Comparison of ENCODE assay signal across 10 cellular contexts in genomic region chr1:1360511-1361169, GRCh38. TPM values are rescaled to one million over a fixed set of nuclear protein-coding genes. Genes with fewer than 3 reads are reported as not detected.
A peak's percentile ranks its signal among the peaks of the same experiment; 100 is the strongest.
DNase-seq lines count a peak whose midpoint lies in the region; ATAC-seq, FAIRE-seq and TF ChIP-seq lines count a peak whose summit lies in the region.
"Had no signal": no experiment of that assay in that cellular context is flagged by ENCODE, and none has a peak within 500 bp of the region (broad histone marks: within the 10 kb centered on the region; RNA-seq: fewer than 3 reads in every experiment).

No MANE protein-coding gene starts in this region.

- 67% methylated on average over 17 of the region's 20 CpGs for WGBS in A549 (ENCODE audit: missing lambda C conversion rate)
- 71% methylated on average over 18 of the region's 20 CpGs for WGBS in esophagus muscularis mucosa

- TF ChIP-seq POLR2A in A549 (IDR thresholded peaks at IDR 0.05; ENCODE audit: low read length), result no peak
- TF ChIP-seq POLR2A in esophagus muscularis mucosa (IDR thresholded peaks at IDR 0.05; ENCODE audit: low read depth), result no peak

- H3K36me3 ChIP-seq in esophagus muscularis mucosa, result no peaks in the 10 kb centered on the region
- H3K36me3 ChIP-seq: BLaER1 had no signal

- ATAC-seq in A549, result peak; percentile 48 to 66; a peak in 5 of 6 replicates
- no peak for ATAC-seq in GM21390 (IDR thresholded peaks at IDR 0.05; ENCODE audit: unreplicated experiment)
- ATAC-seq in HG03039 (IDR thresholded peaks at IDR 0.05; ENCODE audit: unreplicated experiment), result no peak

- H3K9me3 ChIP-seq in A549 (no peaks in the 10 kb centered on the region), esophagus muscularis mucosa (no peaks in the 10 kb centered on the region)

- TF ChIP-seq CTCF in A549 (IDR thresholded peaks at IDR 0.05) (no peak), esophagus muscularis mucosa (IDR thresholded peaks at IDR 0.05) (no peak)

- FAIRE-seq in A549 (lab: Jason Lieb, UNC), result no peak

- DNase-seq in A549 (ENCODE audit: low read depth in 1 of 2, low spot score in 1 of 2) (peak in 1 of 2 experiments; percentile 41), esophagus muscularis mucosa (ENCODE audit: extremely low spot score) (no peak), myocyte (ENCODE audit: low read depth) (peak; percentile 99)
- no peak for DNase-seq in central memory CD4-positive, alpha-beta T cell
- no peak for DNase-seq in activated naive CD4-positive, alpha-beta T cell (lab: John Stamatoyannopoulos, UW)
- DNase-seq: SHP77 treated with DMSO at 0.1 percent for 48 hours had no signal

- H3K27me3 ChIP-seq in esophagus muscularis mucosa, result peaks cover 0 to 44% (median 7%) of the 10 kb centered on the region in 4 donors
- H3K27me3 ChIP-seq: BLaER1 had no signal

- H3K4me1 ChIP-seq in A549, result peaks cover 19% of the 10 kb centered on the region; the same call in 2 of the 3 replicates
- H3K4me1 ChIP-seq in esophagus muscularis mucosa, result peaks cover 12 to 67% (median 63%) of the 10 kb centered on the region in 4 donors

- CTCF ChIA-PET in A549 (lab: Yijun Ruan, JAX), result interaction anchor here (2.4 kb wide), 1 partner anchor 11 kb away, joined by 17 read pairs; no protein-coding TSS in a partner anchor

- H3K4me3 ChIP-seq in A549, result no peak overlapping the region
- H3K4me3 ChIP-seq in esophagus muscularis mucosa, result no peak overlapping the region
- H3K4me3 ChIP-seq: BLaER1 had no signal

- no peak for TF ChIP-seq RAD21 in A549 (conservative IDR thresholded peaks at IDR 0.05 in 1 of 2, IDR thresholded peaks at IDR 0.05 in 1 of 2)

- POLR2A ChIA-PET in A549 (lab: Yijun Ruan, JAX), result no interaction called here

- intact Hi-C loops in esophagus muscularis mucosa (cut with DNase I), result no loop called here

- TF ChIP-seq EP300 in A549 (IDR thresholded peaks at IDR 0.05), result no peak
- no peak for TF ChIP-seq EP300 in esophagus muscularis mucosa (IDR thresholded peaks at IDR 0.05)

- peak overlapping the region in 1 of 2 experiments; percentile 81; a peak in 3 of 6 replicates for H3K27ac ChIP-seq in A549
- H3K27ac ChIP-seq in esophagus muscularis mucosa (replicated peaks in 1 of 4), result peak overlapping the region; percentile 81 to 88 (median 84)
- H3K27ac ChIP-seq: BLaER1 had no signal

- peak overlapping the region; percentile 25; the same call in 1 of the 3 replicates for H3K4me2 ChIP-seq in A549

TF ChIP-seq in A549, 52 proteins besides CTCF, POLR2A, EP300 and RAD21:
- TF ChIP-seq FOSL2 (IDR thresholded peaks at IDR 0.05) (no peak), FOSL2 (CRISPR knock-in tag; IDR thresholded peaks at IDR 0.05) (no peak; the same call in 1 of the 2 replicates)

TF ChIP-seq in PFSK-1, 5 proteins besides CTCF, POLR2A, EP300 and RAD21:
- TF ChIP-seq FOXP2 (optimal IDR thresholded peaks at IDR 0.05; ENCODE audit: borderline replicate concordance, extremely low read depth, extremely low read length, insufficient read depth) (no peak), TAF1 (IDR thresholded peaks at IDR 0.05; ENCODE audit: borderline replicate concordance, insufficient read depth, low read length) (0 out of 2 replicates have a peak, but pooled peaks have one; percentile 17)

RNA-seq across cellular contexts. Expression of gene MXRA8, which starts 2.3 kb away (rescaled TPM):
- 0.07 and 0.12 TPM in 2 replicates for polyA plus RNA-seq in A549 (2011; rRNA removed)
- polyA plus RNA-seq in A549 (2012; cell fraction: cytosol; rRNA removed), result 0.15 and 0.21 TPM in 2 replicates
- polyA plus RNA-seq in A549 (2012; cell fraction: nucleus; rRNA removed), result 0.50 and 0.70 TPM in 2 replicates
- polyA plus RNA-seq in A549 (2017; fragmentation: RNase III; extraction: RNeasy Plus Mini Kit Qiagen cat#74134 plus additional on column Dnase treatment), result 0.09 to 0.22 TPM (median 0.13 TPM) in 3 replicates
- polyA minus RNA-seq in A549 (2011; rRNA and poly(A)+ RNA removed), result 0.19 TPM in 1 of 2 replicates, not detected in the other
- polyA plus RNA-seq in PFSK-1 (2012; ENCODE audit: insufficient read length, low read depth), result 218 TPM
- 100 to 1,000 TPM in 2 of 4 donors, 10 to 100 TPM in 2; 68.5 to 129 (median 87.2) TPM for total RNA-seq in esophagus muscularis mucosa
- total RNA-seq in myocyte, result 224 and 252 TPM in 2 replicates
- polyA plus RNA-seq in myocyte (2012), result 360 TPM

RNA-seq across cellular contexts. Expression of gene DVL1, which starts 11.4 kb away (rescaled TPM):
- 11.3 and 12.1 TPM in 2 replicates for polyA plus RNA-seq in A549 (2011; rRNA removed)
- 32.0 and 46.1 TPM in 2 replicates for polyA plus RNA-seq in A549 (2012; cell fraction: cytosol; rRNA removed)
- polyA plus RNA-seq in A549 (2012; cell fraction: nucleus; rRNA removed), result 127 and 192 TPM in 2 replicates
- polyA plus RNA-seq in A549 (2017; fragmentation: RNase III; extraction: RNeasy Plus Mini Kit Qiagen cat#74134 plus additional on column Dnase treatment), result 42.7 to 48.3 TPM (median 43.9 TPM) in 3 replicates
- polyA minus RNA-seq in A549 (2011; rRNA and poly(A)+ RNA removed), result 7.5 and 13.2 TPM in 2 replicates
- 148 TPM for polyA plus RNA-seq in PFSK-1 (2012; ENCODE audit: insufficient read length, low read depth)
- total RNA-seq in esophagus muscularis mucosa, result 100 to 1,000 TPM in 2 of 4 donors, 10 to 100 TPM in 2; 66.9 to 141 (median 114) TPM
- total RNA-seq in myocyte, result 121 and 137 TPM in 2 replicates
- 85.5 TPM for polyA plus RNA-seq in myocyte (2012)

RNA-seq across cellular contexts. Expression of gene AURKAIP1, which starts 14.4 kb away (rescaled TPM):
- polyA plus RNA-seq in A549 (2011; rRNA removed) (49.8 and 62.0 TPM in 2 replicates), A549 (2017; fragmentation: RNase III; extraction: RNeasy Plus Mini Kit Qiagen cat#74134 plus additional on column Dnase treatment) (97.2 to 102 TPM (median 97.9 TPM) in 3 replicates)
- polyA plus RNA-seq in A549 (2012; cell fraction: cytosol; rRNA removed), result 155 and 157 TPM in 2 replicates
- polyA plus RNA-seq in A549 (2012; cell fraction: nucleus; rRNA removed), result 96.0 and 111 TPM in 2 replicates
- polyA minus RNA-seq in A549 (2011; rRNA and poly(A)+ RNA removed), result 13.1 and 17.2 TPM in 2 replicates
- polyA plus RNA-seq in PFSK-1 (2012; ENCODE audit: insufficient read length, low read depth), result 369 TPM
- total RNA-seq in esophagus muscularis mucosa (100 to 1,000 TPM in 3 of 4 donors, 10 to 100 TPM in 1; 98.4 to 152 (median 117) TPM), myocyte (183 and 198 TPM in 2 replicates)
- polyA plus RNA-seq in myocyte (2012), result 122 TPM

RNA-seq across cellular contexts. Expression of gene TAS1R3, which starts 29.6 kb away (rescaled TPM):
- polyA plus RNA-seq in A549 (2011; rRNA removed) (0.05 and 0.07 TPM in 2 replicates), A549 (2017; fragmentation: RNase III; extraction: RNeasy Plus Mini Kit Qiagen cat#74134 plus additional on column Dnase treatment) (0.14 to 0.24 TPM (median 0.15 TPM) in 3 replicates)
- 0.07 and 0.18 TPM in 2 replicates for polyA plus RNA-seq in A549 (2012; cell fraction: cytosol; rRNA removed)
- polyA plus RNA-seq in A549 (2012; cell fraction: nucleus; rRNA removed), result 1.5 and 1.8 TPM in 2 replicates
- 0.05 TPM in 1 of 2 replicates, not detected in the other for polyA minus RNA-seq in A549 (2011; rRNA and poly(A)+ RNA removed)
- 1.1 TPM for polyA plus RNA-seq in PFSK-1 (2012; ENCODE audit: insufficient read length, low read depth)
- total RNA-seq in esophagus muscularis mucosa (under 1 TPM in 2 of 4 donors, not detected in 2; 0.17 to 0.32 TPM), myocyte (0.10 and 0.13 TPM in 2 replicates)
- 0.32 TPM for polyA plus RNA-seq in myocyte (2012)

RNA-seq across cellular contexts. Expression of gene CPTP, which starts 36.0 kb away (rescaled TPM):
- polyA plus RNA-seq in A549 (2011; rRNA removed) (3.9 and 4.3 TPM in 2 replicates), A549 (2017; fragmentation: RNase III; extraction: RNeasy Plus Mini Kit Qiagen cat#74134 plus additional on column Dnase treatment) (10.2 to 11.9 TPM (median 10.7 TPM) in 3 replicates)
- polyA plus RNA-seq in A549 (2012; cell fraction: cytosol; rRNA removed), result 9.1 and 14.9 TPM in 2 replicates
- polyA plus RNA-seq in A549 (2012; cell fraction: nucleus; rRNA removed), result 10.2 and 16.9 TPM in 2 replicates
- 3.6 and 3.8 TPM in 2 replicates for polyA minus RNA-seq in A549 (2011; rRNA and poly(A)+ RNA removed)
- 70.2 TPM for polyA plus RNA-seq in PFSK-1 (2012; ENCODE audit: insufficient read length, low read depth)
- total RNA-seq in esophagus muscularis mucosa (10 to 100 TPM; 15.4 to 44.9 (median 31.5) TPM), myocyte (26.2 and 28.9 TPM in 2 replicates)
- 18.2 TPM for polyA plus RNA-seq in myocyte (2012)

Comparison
In these comparisons a context has a peak if more than half of its experiments do, and no peak if none do; other contexts are left out.
1. ATAC-seq: peak in A549 (2 of 2); none in GM21390 (single experiment) and HG03039 (single experiment).